Comparison of ENCODE assay signal across 8 cellular contexts in the genomic region with DNA sequence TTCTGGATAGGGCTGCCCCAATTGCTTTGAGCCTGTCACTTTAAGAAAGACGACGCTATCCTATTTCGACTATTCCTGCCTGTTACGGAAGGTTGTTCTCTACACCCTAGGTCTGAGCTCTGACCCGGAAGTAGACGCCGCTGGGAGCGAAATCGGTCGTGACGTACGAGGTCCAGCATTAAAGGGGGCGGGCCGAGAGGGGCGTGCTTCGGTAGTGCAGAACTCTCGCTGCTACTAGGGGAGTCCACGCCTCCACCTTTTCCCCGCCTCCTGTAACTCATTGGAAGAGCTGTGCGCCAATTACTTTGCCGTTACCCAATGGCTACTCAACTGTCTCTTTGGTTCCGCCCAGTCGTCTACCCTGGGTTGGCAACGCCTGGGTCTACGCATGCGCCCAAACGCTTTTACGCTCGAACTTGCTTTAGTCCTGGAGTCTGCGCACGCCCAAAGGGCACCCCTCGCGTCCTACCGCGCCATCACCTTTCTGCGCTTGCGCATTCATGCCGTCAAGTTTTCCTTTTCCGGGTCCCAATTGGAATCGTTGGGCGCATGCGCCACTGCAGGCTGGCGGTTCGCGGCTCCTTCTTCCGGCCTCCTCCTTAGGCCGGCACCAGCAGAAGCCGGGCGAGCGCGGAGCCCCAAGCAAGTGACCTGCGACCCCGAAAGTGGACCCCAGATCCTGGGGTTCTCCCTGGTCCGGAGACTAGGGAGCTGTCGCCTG. TPM values are rescaled to one million over a fixed set of nuclear protein-coding genes. Genes with fewer than 3 reads are reported as not detected.
DNase-seq lines count a peak whose midpoint lies in the region; TF ChIP-seq lines count a peak whose summit lies in the region.

PCNX3 (plus strand) TSS at position 548 of the 721 bp plus-strand sequence. CDS start 536 bp downstream, outside the sequence.

- H3K9me3 ChIP-seq in HAP-1: no peaks in the 10 kb centered on the region
- H3K9me3 ChIP-seq in MM.1S (replicated peaks; ENCODE audit: insufficient read depth, low read length): no peaks in the 10 kb centered on the region

- TF ChIP-seq CTCF in MM.1S (IDR thresholded peaks at IDR 0.05; ENCODE audit: low read length) (no peak), fibroblast of the aortic adventitia (IDR thresholded peaks at IDR 0.05; ENCODE audit: insufficient read depth, low read length) (no peak), nephron (IDR thresholded peaks at IDR 0.05; ENCODE audit: unreplicated experiment in 3 of 3) (no peak)

- peak within 1 kb of the TSS; percentile 86 for H3K4me3 ChIP-seq in HAP-1
- peak within 1 kb of the TSS; percentile 77 for H3K4me3 ChIP-seq in MM.1S (ENCODE audit: low read length)
- peak within 1 kb of the TSS; percentile 95 for H3K4me3 ChIP-seq in fibroblast of the aortic adventitia (ENCODE audit: low read depth, low read length)

- H3K4me1 ChIP-seq in HAP-1 (peaks cover 9% of the 10 kb centered on the region), MM.1S (ENCODE audit: low read length) (peaks cover 17% of the 10 kb centered on the region)

- DNase-seq in ELR (ENCODE audit: low read depth) (peak; percentile 100), HAP-1 (ENCODE audit: low spot score in 2 of 2) (peak; percentile 100), MM.1S (peak; percentile 100), SIG-M5 (lab: John Stamatoyannopoulos, UW) (peak; percentile 99), activated gamma-delta T cell (lab: John Stamatoyannopoulos, UW) (peak; percentile 89), fibroblast of the aortic adventitia (ENCODE audit: low read depth) (peak; percentile 100)

- H3K27ac ChIP-seq in MM.1S (ENCODE audit: low read length): peak within 1 kb of the TSS; percentile 76

- peak within 1 kb of the TSS; percentile 99 for H3K4me2 ChIP-seq in MM.1S (ENCODE audit: low read depth, low read length)

- H3K9ac ChIP-seq in MM.1S (ENCODE audit: low read length): peak within 1 kb of the TSS; percentile 93

- H3K27ac Mint-ChIP-seq in nephron: peak within 1 kb of the TSS; percentile 81 to 96 (median 89)
- H3K27ac Mint-ChIP-seq in stimulated activated naive CD8-positive, alpha-beta T cell treated with anti-CD3 and anti-CD28 coated beads, Interleukin-15, Interleukin-2, amounts not matched to agents 100 ng/mL and 50 ng/mL, for 24 hours: peak within 1 kb of the TSS; percentile 96

- 0 out of 2 replicates have a peak, but pooled peaks cover 5% of the 10 kb centered on the region for H3F3A ChIP-seq in MM.1S (ENCODE audit: insufficient read depth, low read length)

- no peaks in the 10 kb centered on the region for H3K9me3 Mint-ChIP-seq in nephron
- H3K9me3 Mint-ChIP-seq in stimulated activated naive CD8-positive, alpha-beta T cell treated with anti-CD3 and anti-CD28 coated beads, Interleukin-15, Interleukin-2, amounts not matched to agents 100 ng/mL and 50 ng/mL, for 24 hours: no peaks in the 10 kb centered on the region

- H3K27me3 ChIP-seq in HAP-1 (ENCODE audit: low read depth) (no peaks in the 10 kb centered on the region), MM.1S (replicated peaks; ENCODE audit: insufficient read depth, low read length) (no peaks in the 10 kb centered on the region)

- peaks cover 84% of the 10 kb centered on the region for H3K79me2 ChIP-seq in MM.1S (ENCODE audit: low read length)

- H2AFZ ChIP-seq in MM.1S (ENCODE audit: low read length): no peak within 1 kb of the TSS

- peak within 1 kb of the TSS; percentile 90 to 97 (median 95) for H3K4me3 Mint-ChIP-seq in nephron
- H3K4me3 Mint-ChIP-seq in stimulated activated naive CD8-positive, alpha-beta T cell treated with anti-CD3 and anti-CD28 coated beads, Interleukin-15, Interleukin-2, amounts not matched to agents 100 ng/mL and 50 ng/mL, for 24 hours: peak within 1 kb of the TSS; percentile 97

- peaks cover 38% of the 10 kb centered on the region for H3K36me3 ChIP-seq in HAP-1 (replicated peaks)
- no peaks in the 10 kb centered on the region for H3K36me3 ChIP-seq in MM.1S (replicated peaks; ENCODE audit: insufficient read depth, low read length)

- no peaks in the 10 kb centered on the region for H3K27me3 Mint-ChIP-seq in nephron (ENCODE audit: low read depth)
- H3K27me3 Mint-ChIP-seq in stimulated activated naive CD8-positive, alpha-beta T cell treated with anti-CD3 and anti-CD28 coated beads, Interleukin-15, Interleukin-2, amounts not matched to agents 100 ng/mL and 50 ng/mL, for 24 hours: no peaks in the 10 kb centered on the region

- H4K20me1 ChIP-seq in MM.1S (ENCODE audit: insufficient read depth, low read length): no peaks in the 10 kb centered on the region

- peaks cover 19% of the 10 kb centered on the region for H3K36me3 Mint-ChIP-seq in nephron (ENCODE audit: low read depth)
- H3K36me3 Mint-ChIP-seq in stimulated activated naive CD8-positive, alpha-beta T cell treated with anti-CD3 and anti-CD28 coated beads, Interleukin-15, Interleukin-2, amounts not matched to agents 100 ng/mL and 50 ng/mL, for 24 hours (ENCODE audit: low read depth): peaks cover 41% of the 10 kb centered on the region

- H3K4me1 Mint-ChIP-seq in nephron: peaks cover 28% of the 10 kb centered on the region
- H3K4me1 Mint-ChIP-seq in stimulated activated naive CD8-positive, alpha-beta T cell treated with anti-CD3 and anti-CD28 coated beads, Interleukin-15, Interleukin-2, amounts not matched to agents 100 ng/mL and 50 ng/mL, for 24 hours (ENCODE audit: low read depth): peaks cover 49% of the 10 kb centered on the region

- in situ Hi-C loops in HAP-1 (cut with MboI; ENCODE audit: low sequenced_read_pairs): no loop called here

- H3K9me2 ChIP-seq in MM.1S (replicated peaks; ENCODE audit: insufficient read depth, low read length): no peaks in the 10 kb centered on the region

RNA-seq across cellular contexts. Expression of gene PCNX3, which starts in this region (rescaled TPM):
- total RNA-seq in fibroblast of the aortic adventitia (ENCODE audit: low replicate concordance): 21.8 and 31.5 TPM in 2 replicates

Comparison
In these comparisons a context has a peak if more than half of its experiments do, and no peak if none do; other contexts are left out.
1. Peak in every context shown above with its lines: DNase-seq, H3K4me3 ChIP-seq and H3K27ac ChIP-seq.